In genomic region chr1:227314014-227314848, GRCh38 we compare ENCODE assay signal across 1 cellular context.
A peak's percentile ranks its signal among the peaks of the same experiment; 100 is the strongest.
TF ChIP-seq lines count a peak whose summit lies in the region.

No MANE protein-coding gene starts in this region.

TF ChIP-seq in K562, 482 proteins besides CTCF, POLR2A, EP300 and RAD21 (continued from another document and continues in another):
- TF ChIP-seq CHD7 (IDR thresholded peaks at IDR 0.05; ENCODE audit: low read depth, low read length) (no peak), ZNF707 (CRISPR knock-in tag; conservative IDR thresholded peaks at IDR 0.05) (no peak), ELK1 (CRISPR knock-in tag; IDR thresholded peaks at IDR 0.05) (no peak), ZC3H8 (IDR thresholded peaks at IDR 0.05) (no peak), ZFPM2 (CRISPR knock-in tag; IDR thresholded peaks at IDR 0.05) (no peak), ZNF436 (CRISPR knock-in tag; IDR thresholded peaks at IDR 0.05) (no peak), TAF9B (IDR thresholded peaks at IDR 0.05; ENCODE audit: partially characterized antibody) (no peak), NFATC3 (IDR thresholded peaks at IDR 0.05) (no peak), ADNP (tag; IDR thresholded peaks at IDR 0.05) (peak; percentile 44; the same call in 1 of the 2 replicates), SMARCB1 (IDR thresholded peaks at IDR 0.05; ENCODE audit: insufficient read length, low read depth) (peak; percentile 73), CHAMP1 (IDR thresholded peaks at IDR 0.05) (no peak), GATAD2B (IDR thresholded peaks at IDR 0.05; ENCODE audit: borderline replicate concordance) (0 out of 2 replicates have a peak, but pooled peaks have one; percentile 42), MXD1 (CRISPR knock-in tag; IDR thresholded peaks at IDR 0.05; ENCODE audit: borderline replicate concordance, poor library complexity, severe bottlenecking) (no peak), DNMT1 (IDR thresholded peaks at IDR 0.05) (no peak), TAF1 (IDR thresholded peaks at IDR 0.05; ENCODE audit: control insufficient read depth, extremely low read depth, insufficient read depth, low read length, severe bottlenecking) (no peak), ELF4 (CRISPR knock-in tag; IDR thresholded peaks at IDR 0.05) (no peak), ZNF282 (CRISPR knock-in tag; IDR thresholded peaks at IDR 0.05) (no peak), ZNF354B (CRISPR knock-in tag; IDR thresholded peaks at IDR 0.05) (no peak), ARHGAP35 (IDR thresholded peaks at IDR 0.05; ENCODE audit: partially characterized antibody) (no peak), TAF7 (tag; IDR thresholded peaks at IDR 0.05) (no peak), POLR2H (tag; IDR thresholded peaks at IDR 0.05; ENCODE audit: low read depth) (no peak), CLOCK (CRISPR knock-in tag; IDR thresholded peaks at IDR 0.05; ENCODE audit: borderline replicate concordance) (no peak)
- TF ChIP-seq, protein P1, sequence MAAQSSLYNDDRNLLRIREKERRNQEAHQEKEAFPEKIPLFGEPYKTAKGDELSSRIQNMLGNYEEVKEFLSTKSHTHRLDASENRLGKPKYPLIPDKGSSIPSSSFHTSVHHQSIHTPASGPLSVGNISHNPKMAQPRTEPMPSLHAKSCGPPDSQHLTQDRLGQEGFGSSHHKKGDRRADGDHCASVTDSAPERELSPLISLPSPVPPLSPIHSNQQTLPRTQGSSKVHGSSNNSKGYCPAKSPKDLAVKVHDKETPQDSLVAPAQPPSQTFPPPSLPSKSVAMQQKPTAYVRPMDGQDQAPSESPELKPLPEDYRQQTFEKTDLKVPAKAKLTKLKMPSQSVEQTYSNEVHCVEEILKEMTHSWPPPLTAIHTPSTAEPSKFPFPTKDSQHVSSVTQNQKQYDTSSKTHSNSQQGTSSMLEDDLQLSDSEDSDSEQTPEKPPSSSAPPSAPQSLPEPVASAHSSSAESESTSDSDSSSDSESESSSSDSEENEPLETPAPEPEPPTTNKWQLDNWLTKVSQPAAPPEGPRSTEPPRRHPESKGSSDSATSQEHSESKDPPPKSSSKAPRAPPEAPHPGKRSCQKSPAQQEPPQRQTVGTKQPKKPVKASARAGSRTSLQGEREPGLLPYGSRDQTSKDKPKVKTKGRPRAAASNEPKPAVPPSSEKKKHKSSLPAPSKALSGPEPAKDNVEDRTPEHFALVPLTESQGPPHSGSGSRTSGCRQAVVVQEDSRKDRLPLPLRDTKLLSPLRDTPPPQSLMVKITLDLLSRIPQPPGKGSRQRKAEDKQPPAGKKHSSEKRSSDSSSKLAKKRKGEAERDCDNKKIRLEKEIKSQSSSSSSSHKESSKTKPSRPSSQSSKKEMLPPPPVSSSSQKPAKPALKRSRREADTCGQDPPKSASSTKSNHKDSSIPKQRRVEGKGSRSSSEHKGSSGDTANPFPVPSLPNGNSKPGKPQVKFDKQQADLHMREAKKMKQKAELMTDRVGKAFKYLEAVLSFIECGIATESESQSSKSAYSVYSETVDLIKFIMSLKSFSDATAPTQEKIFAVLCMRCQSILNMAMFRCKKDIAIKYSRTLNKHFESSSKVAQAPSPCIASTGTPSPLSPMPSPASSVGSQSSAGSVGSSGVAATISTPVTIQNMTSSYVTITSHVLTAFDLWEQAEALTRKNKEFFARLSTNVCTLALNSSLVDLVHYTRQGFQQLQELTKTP (IDR thresholded peaks at IDR 0.05; ENCODE audit: low read depth in 1 of 2, partially characterized antibody in 2 of 2): no peak
- TF ChIP-seq, protein P2, sequence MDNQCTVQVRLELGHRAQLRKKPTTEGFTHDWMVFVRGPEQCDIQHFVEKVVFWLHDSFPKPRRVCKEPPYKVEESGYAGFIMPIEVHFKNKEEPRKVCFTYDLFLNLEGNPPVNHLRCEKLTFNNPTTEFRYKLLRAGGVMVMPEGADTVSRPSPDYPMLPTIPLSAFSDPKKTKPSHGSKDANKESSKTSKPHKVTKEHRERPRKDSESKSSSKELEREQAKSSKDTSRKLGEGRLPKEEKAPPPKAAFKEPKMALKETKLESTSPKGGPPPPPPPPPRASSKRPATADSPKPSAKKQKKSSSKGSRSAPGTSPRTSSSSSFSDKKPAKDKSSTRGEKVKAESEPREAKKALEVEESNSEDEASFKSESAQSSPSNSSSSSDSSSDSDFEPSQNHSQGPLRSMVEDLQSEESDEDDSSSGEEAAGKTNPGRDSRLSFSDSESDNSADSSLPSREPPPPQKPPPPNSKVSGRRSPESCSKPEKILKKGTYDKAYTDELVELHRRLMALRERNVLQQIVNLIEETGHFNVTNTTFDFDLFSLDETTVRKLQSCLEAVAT (IDR thresholded peaks at IDR 0.05): peak in 1 of 2 experiments; percentile 18; a peak in 2 of 4 replicates
- TF ChIP-seq, protein P3, sequence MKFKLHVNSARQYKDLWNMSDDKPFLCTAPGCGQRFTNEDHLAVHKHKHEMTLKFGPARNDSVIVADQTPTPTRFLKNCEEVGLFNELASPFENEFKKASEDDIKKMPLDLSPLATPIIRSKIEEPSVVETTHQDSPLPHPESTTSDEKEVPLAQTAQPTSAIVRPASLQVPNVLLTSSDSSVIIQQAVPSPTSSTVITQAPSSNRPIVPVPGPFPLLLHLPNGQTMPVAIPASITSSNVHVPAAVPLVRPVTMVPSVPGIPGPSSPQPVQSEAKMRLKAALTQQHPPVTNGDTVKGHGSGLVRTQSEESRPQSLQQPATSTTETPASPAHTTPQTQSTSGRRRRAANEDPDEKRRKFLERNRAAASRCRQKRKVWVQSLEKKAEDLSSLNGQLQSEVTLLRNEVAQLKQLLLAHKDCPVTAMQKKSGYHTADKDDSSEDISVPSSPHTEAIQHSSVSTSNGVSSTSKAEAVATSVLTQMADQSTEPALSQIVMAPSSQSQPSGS (CRISPR knock-in tag; IDR thresholded peaks at IDR 0.05): no peak
- TF ChIP-seq, protein P4, sequence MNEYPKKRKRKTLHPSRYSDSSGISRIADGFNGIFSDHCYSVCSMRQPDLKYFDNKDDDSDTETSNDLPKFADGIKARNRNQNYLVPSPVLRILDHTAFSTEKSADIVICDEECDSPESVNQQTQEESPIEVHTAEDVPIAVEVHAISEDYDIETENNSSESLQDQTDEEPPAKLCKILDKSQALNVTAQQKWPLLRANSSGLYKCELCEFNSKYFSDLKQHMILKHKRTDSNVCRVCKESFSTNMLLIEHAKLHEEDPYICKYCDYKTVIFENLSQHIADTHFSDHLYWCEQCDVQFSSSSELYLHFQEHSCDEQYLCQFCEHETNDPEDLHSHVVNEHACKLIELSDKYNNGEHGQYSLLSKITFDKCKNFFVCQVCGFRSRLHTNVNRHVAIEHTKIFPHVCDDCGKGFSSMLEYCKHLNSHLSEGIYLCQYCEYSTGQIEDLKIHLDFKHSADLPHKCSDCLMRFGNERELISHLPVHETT (CRISPR knock-in tag; conservative IDR thresholded peaks at IDR 0.05 in 1 of 2, IDR thresholded peaks at IDR 0.05 in 1 of 2): no peak
